ENCODE assay signal across 8 cellular contexts in genomic region chr3:161559177-161559998, GRCh38.
A peak's percentile ranks its signal among the peaks of the same experiment; 100 is the strongest.
DNase-seq lines count a peak whose midpoint lies in the region; ATAC-seq and TF ChIP-seq lines count a peak whose summit lies in the region.

No MANE protein-coding gene starts in this region.

- no peak overlapping the region for H3K27ac ChIP-seq in foreskin keratinocyte

- TF ChIP-seq CTCF in foreskin keratinocyte (conservative IDR thresholded peaks at IDR 0.05) = peak; percentile 71

- ATAC-seq in GM21529 (IDR thresholded peaks at IDR 0.05; ENCODE audit: unreplicated experiment) = peak; percentile 68
- ATAC-seq in foreskin keratinocyte = peak; percentile 75
- peak; percentile 65 for ATAC-seq in sciatic nerve

- H3K27me3 ChIP-seq in foreskin keratinocyte = no peaks in the 10 kb centered on the region

- H3K4me1 ChIP-seq in foreskin keratinocyte = no peaks in the 10 kb centered on the region

- DNase-seq in COLO829 (ENCODE audit: low spot score) = peak; percentile 53
- DNase-seq in NCI-H1105 (lab: John Stamatoyannopoulos, UW) = peak; percentile 55
- peak; percentile 71 for DNase-seq in SK-N-DZ (ENCODE audit: low spot score)
- peak; percentile 12 to 41 for DNase-seq in foreskin keratinocyte
- DNase-seq in sciatic nerve (ENCODE audit: low spot score) = no peak
- DNase-seq in activated naive CD4-positive, alpha-beta T cell treated with Interleukin-2 at 50 U/mL for 16 hours = no peak
- DNase-seq in activated naive CD4-positive, alpha-beta T cell (lab: John Stamatoyannopoulos, UW) = no peak

- intact Hi-C loops in sciatic nerve (cut with DNase I) = no loop called here

Comparison
In these comparisons a context has a peak if more than half of its experiments do, and no peak if none do; other contexts are left out.
1. DNase-seq: peak in COLO829 (single experiment), NCI-H1105 (single experiment), SK-N-DZ (single experiment) and foreskin keratinocyte (2 of 2); none in sciatic nerve (single experiment), activated naive CD4-positive, alpha-beta T cell treated with Interleukin-2 at 50 U/mL for 16 hours (single experiment) and activated naive CD4-positive, alpha-beta T cell (0 of 4).
2. Peak in every context shown above with its lines, with median percentiles within 50 percentile points of each other: ATAC-seq.